22 cellular contexts compared by ENCODE assay signal in genomic region chr18:58995663-58996062, GRCh38.
DNase-seq lines count a peak whose midpoint lies in the region; ATAC-seq and TF ChIP-seq lines count a peak whose summit lies in the region.
"Had no signal": no experiment of that assay in that cellular context is flagged by ENCODE, and none has a peak within 500 bp of the region (broad histone marks: within the 10 kb centered on the region; RNA-seq: fewer than 3 reads in every experiment).

No MANE protein-coding gene starts in this region.

- no peak overlapping the region for H3K23ac ChIP-seq in mesenchymal stem cell (ENCODE audit: low read length in 2 of 2)

- peak overlapping the region; percentile 3 to 46 for H3K18ac ChIP-seq in mesenchymal stem cell (ENCODE audit: low read depth in 1 of 2, low read length in 2 of 2)

- 93% methylated on average over 5 of the region's 5 CpGs for WGBS in SK-N-SH (ENCODE audit: low lambda C conversion rate)
- WGBS in mesenchymal stem cell: 65% methylated on average over 5 of the region's 5 CpGs
- WGBS in thyroid gland, 2 donors: 64 to 75% methylated on average over 5 of the region's 5 CpGs

- peak overlapping the region; percentile 57 for H4K91ac ChIP-seq in mesenchymal stem cell (ENCODE audit: low read length)

- H3K27ac ChIP-seq in SK-N-SH (ENCODE audit: low read depth in 2 of 2, low read length in 1 of 2): peak overlapping the region in 1 of 2 experiments; percentile 100; a peak in 2 of 4 replicates
- no peak overlapping the region for H3K27ac ChIP-seq in mesenchymal stem cell (ENCODE audit: low read length, poor library complexity, severe bottlenecking)
- H3K27ac ChIP-seq in thoracic aorta: peak overlapping the region; percentile 90 to 94
- H3K27ac ChIP-seq in thyroid gland: peak overlapping the region in 1 of 3 donors; percentile 85
- H3K27ac ChIP-seq: 22Rv1, suprapubic skin had no signal

- no peak overlapping the region for H2BK15ac ChIP-seq in mesenchymal stem cell (ENCODE audit: low read depth, poor library complexity, severe bottlenecking)

- TF ChIP-seq CTCF in SK-N-SH (IDR thresholded peaks at IDR 0.05) (no peak), chondrocyte (IDR thresholded peaks at IDR 0.05) (no peak), thoracic aorta (IDR thresholded peaks at IDR 0.05) (no peak), thyroid gland (IDR thresholded peaks at IDR 0.05) (no peak)

- H3K4me2 ChIP-seq in SK-N-SH (peak overlapping the region; percentile 56; the same call in 1 of the 2 replicates), mesenchymal stem cell (ENCODE audit: low read length, poor library complexity, severe bottlenecking) (no peak overlapping the region)

- no peak for TF ChIP-seq EP300 in SK-N-SH (IDR thresholded peaks at IDR 0.05; ENCODE audit: borderline replicate concordance in 1 of 2, low read depth in 1 of 2, low read length in 1 of 2)

- H3K27me3 Mint-ChIP-seq in chondrocyte (ENCODE audit: low read depth): no peaks in the 10 kb centered on the region
- H3K27me3 Mint-ChIP-seq: activated B cell treated with CpG ODN at 0.5 μM for 24 hours, B cell had no signal

- H4K8ac ChIP-seq in mesenchymal stem cell (ENCODE audit: low read length): no peak overlapping the region

- no peak overlapping the region for H2BK120ac ChIP-seq in mesenchymal stem cell (ENCODE audit: low read depth, low read length)

- peaks cover 87% of the 10 kb centered on the region for H3K4me1 Mint-ChIP-seq in chondrocyte (ENCODE audit: low read depth)

- no peaks in the 10 kb centered on the region for H3K9me2 ChIP-seq in SK-N-SH

- H2AFZ ChIP-seq in SK-N-SH (ENCODE audit: low read depth) (no peak overlapping the region), mesenchymal stem cell (ENCODE audit: low read depth, low read length) (no peak overlapping the region)

- TF ChIP-seq RAD21 in SK-N-SH (IDR thresholded peaks at IDR 0.05; ENCODE audit: low read length): no peak

- peaks cover 9 to 58% of the 10 kb centered on the region in 2 experiments; a peak in 3 of 4 replicates for H3K4me1 ChIP-seq in SK-N-SH (ENCODE audit: control insufficient read depth in 1 of 2, insufficient read depth in 2 of 2, low read depth in 1 of 2, low read length in 1 of 2)
- peaks cover 17% of the 10 kb centered on the region for H3K4me1 ChIP-seq in mesenchymal stem cell (ENCODE audit: control insufficient read depth, insufficient read depth, low read depth, low read length)
- H3K4me1 ChIP-seq in thoracic aorta (ENCODE audit: control insufficient read depth in 1 of 2, low read depth in 2 of 2): peaks cover 57 to 90% of the 10 kb centered on the region in 2 donors
- peaks cover 4 to 44% of the 10 kb centered on the region in 2 donors for H3K4me1 ChIP-seq in thyroid gland

- no peaks in the 10 kb centered on the region for H4K20me1 ChIP-seq in SK-N-SH (ENCODE audit: insufficient read depth)

- POLR2A ChIA-PET in SK-N-SH (lab: Yijun Ruan, JAX): no interaction called here

- H3K79me2 ChIP-seq in SK-N-SH (ENCODE audit: insufficient read depth): no peaks in the 10 kb centered on the region

- H2BK12ac ChIP-seq in mesenchymal stem cell (ENCODE audit: low read length in 2 of 2): peak overlapping the region in 1 of 2 experiments; percentile 84

- DNase-seq in SK-N-SH: no peak
- no peak for DNase-seq in chondrocyte (ENCODE audit: low spot score)
- no peak for DNase-seq in mesenchymal stem cell
- DNase-seq in thoracic aorta (ENCODE audit: low spot score): no peak
- no peak for DNase-seq in thyroid gland
- no peak for DNase-seq in superior temporal gyrus (ENCODE audit: extremely low spot score)
- DNase-seq: activated B cell treated with CpG ODN at 0.5 μM for 24 hours; activated CD4-positive, alpha-beta T cell treated with anti-CD3 and anti-CD28 coated beads, Interleukin-2, amount 50 U/mL, for 48 hours; DND-41; hippocampal formation; NCI-H1048; NCI-H187 treated with DMSO at 0.1 percent for 48 hours; RPMI8226; sigmoid colon; stimulated activated CD4-positive, alpha-beta T cell treated with anti-CD3 and anti-CD28 coated beads, Interleukin-1b, Interleukin-23, amount 100 ng/mL, for 48 hours; SW 1271 had no signal

- H3K4me3 Mint-ChIP-seq in chondrocyte (ENCODE audit: unreplicated experiment): no peak overlapping the region
- H3K4me3 Mint-ChIP-seq: activated B cell treated with CpG ODN at 0.5 μM for 24 hours, B cell had no signal

- H3F3A ChIP-seq in SK-N-SH (replicated peaks; ENCODE audit: insufficient read depth): peaks cover 81% of the 10 kb centered on the region

- no peaks in the 10 kb centered on the region for H3K9me3 ChIP-seq in SK-N-SH
- H3K9me3 ChIP-seq in mesenchymal stem cell (ENCODE audit: control insufficient read depth, low read length): no peaks in the 10 kb centered on the region
- H3K9me3 ChIP-seq in thoracic aorta: no peaks in the 10 kb centered on the region
- H3K9me3 ChIP-seq in thyroid gland: no peaks in the 10 kb centered on the region
- H3K9me3 ChIP-seq: suprapubic skin had no signal

- H2BK5ac ChIP-seq in mesenchymal stem cell (ENCODE audit: low read depth, low read length, poor library complexity, severe bottlenecking): no peak overlapping the region

- H3K9me3 Mint-ChIP-seq in chondrocyte (ENCODE audit: low read depth): peaks cover 4% of the 10 kb centered on the region
- H3K9me3 Mint-ChIP-seq: activated B cell treated with CpG ODN at 0.5 μM for 24 hours had no signal

- intact Hi-C loops in thyroid gland (cut with DNase I): loop anchor here (10.0 kb wide), 1 partner anchor 211 kb away; no protein-coding TSS in a partner anchor

- no peaks in the 10 kb centered on the region for H3K36me3 Mint-ChIP-seq in chondrocyte (ENCODE audit: low read depth)

- no peaks in the 10 kb centered on the region for H3K79me1 ChIP-seq in mesenchymal stem cell (replicated peaks; ENCODE audit: low read length, poor library complexity, severe bottlenecking)

- no peak for ATAC-seq in SK-N-SH treated with all-trans-retinoic acid at 6 μM for 48 hours
- no peak for ATAC-seq in thoracic aorta (ENCODE audit: insufficient number of reproducible peaks, low FRiP score, low read depth)
- no peak for ATAC-seq in GM21447 (IDR thresholded peaks at IDR 0.05; ENCODE audit: unreplicated experiment)
- ATAC-seq: GM12878 had no signal

- no peaks in the 10 kb centered on the region for H3K36me3 ChIP-seq in SK-N-SH (replicated peaks in 1 of 2; ENCODE audit: control insufficient read depth in 1 of 2, insufficient read depth in 2 of 2, low read length in 1 of 2)
- no peaks in the 10 kb centered on the region for H3K36me3 ChIP-seq in mesenchymal stem cell (ENCODE audit: control insufficient read depth in 1 of 2, insufficient read depth in 2 of 2, low read depth in 1 of 2, low read length in 2 of 2)
- H3K36me3 ChIP-seq in thoracic aorta: no peaks in the 10 kb centered on the region
- no peaks in the 10 kb centered on the region for H3K36me3 ChIP-seq in thyroid gland
- H3K36me3 ChIP-seq: sigmoid colon, suprapubic skin had no signal

- no peak overlapping the region for H2AK5ac ChIP-seq in mesenchymal stem cell (ENCODE audit: low read length, severe bottlenecking)

- no peak overlapping the region for H3K14ac ChIP-seq in mesenchymal stem cell (ENCODE audit: low read length in 2 of 2)

- H3K4ac ChIP-seq in mesenchymal stem cell (ENCODE audit: low read depth in 1 of 2, low read length in 2 of 2): peak overlapping the region; percentile 24 to 52

- H3K4me3 ChIP-seq in SK-N-SH (ENCODE audit: low read depth in 2 of 2, low read length in 1 of 2) (no peak overlapping the region), mesenchymal stem cell (ENCODE audit: insufficient read depth in 1 of 2, low read depth in 1 of 2, low read length in 2 of 2) (no peak overlapping the region), thoracic aorta (no peak overlapping the region), thyroid gland (replicated peaks in 1 of 3) (no peak overlapping the region)
- H3K4me3 ChIP-seq: GM12878, sigmoid colon, suprapubic skin had no signal

- CTCF ChIA-PET in SK-N-SH (lab: Yijun Ruan, JAX): no interaction called here

- H3K27ac Mint-ChIP-seq in chondrocyte (ENCODE audit: unreplicated experiment): peak overlapping the region; percentile 93
- H3K27ac Mint-ChIP-seq: activated B cell treated with CpG ODN at 0.5 μM for 24 hours, B cell had no signal

- TF ChIP-seq POLR2A in thyroid gland (IDR thresholded peaks at IDR 0.05): no peak

- H3K27me3 ChIP-seq in SK-N-SH (ENCODE audit: insufficient read depth) (no peaks in the 10 kb centered on the region), mesenchymal stem cell (ENCODE audit: control insufficient read depth in 1 of 2, insufficient read depth in 1 of 2, low read length in 2 of 2) (no peaks in the 10 kb centered on the region), thoracic aorta (replicated peaks; ENCODE audit: insufficient read depth) (no peaks in the 10 kb centered on the region), thyroid gland (no peaks in the 10 kb centered on the region)
- H3K27me3 ChIP-seq: sigmoid colon, suprapubic skin had no signal

- H3K9ac ChIP-seq in SK-N-SH: peak overlapping the region; percentile 57; the same call in 1 of the 2 replicates
- no peak overlapping the region for H3K9ac ChIP-seq in mesenchymal stem cell (ENCODE audit: low read length)

TF ChIP-seq in SK-N-SH, 30 proteins besides CTCF, POLR2A, EP300 and RAD21:
- TF ChIP-seq FOXJ3 (CRISPR knock-in tag; IDR thresholded peaks at IDR 0.05): no peak
- no peak for TF ChIP-seq TAF1 (IDR thresholded peaks at IDR 0.05; ENCODE audit: borderline replicate concordance, low read depth, low read length)
- TF ChIP-seq EZH2phosphoT487 (IDR thresholded peaks at IDR 0.05; ENCODE audit: borderline replicate concordance, low read depth): no peak

TF ChIP-seq in SK-N-SH treated with all-trans-retinoic acid at 6 μM for 48 hours, 23 proteins besides CTCF, POLR2A, EP300 and RAD21:
- TF ChIP-seq ZFP30 (CRISPR knock-in tag; IDR thresholded peaks at IDR 0.05) (no peak), PPARA (CRISPR knock-in tag; IDR thresholded peaks at IDR 0.05; ENCODE audit: borderline replicate concordance) (no peak), RARB (CRISPR knock-in tag; IDR thresholded peaks at IDR 0.05) (no peak), CSRNP3 (CRISPR knock-in tag; IDR thresholded peaks at IDR 0.05) (no peak), TCF4 (CRISPR knock-in tag; IDR thresholded peaks at IDR 0.05; ENCODE audit: borderline replicate concordance) (no peak), SNAI2 (CRISPR knock-in tag; IDR thresholded peaks at IDR 0.05) (no peak)
TF ChIP-seq in SK-N-SH treated with all-trans-retinoic acid at 6 μM for 48 hours: peak in this region for 0.
